Comparison of ENCODE assay signal across 8 cellular contexts in the genomic region with DNA sequence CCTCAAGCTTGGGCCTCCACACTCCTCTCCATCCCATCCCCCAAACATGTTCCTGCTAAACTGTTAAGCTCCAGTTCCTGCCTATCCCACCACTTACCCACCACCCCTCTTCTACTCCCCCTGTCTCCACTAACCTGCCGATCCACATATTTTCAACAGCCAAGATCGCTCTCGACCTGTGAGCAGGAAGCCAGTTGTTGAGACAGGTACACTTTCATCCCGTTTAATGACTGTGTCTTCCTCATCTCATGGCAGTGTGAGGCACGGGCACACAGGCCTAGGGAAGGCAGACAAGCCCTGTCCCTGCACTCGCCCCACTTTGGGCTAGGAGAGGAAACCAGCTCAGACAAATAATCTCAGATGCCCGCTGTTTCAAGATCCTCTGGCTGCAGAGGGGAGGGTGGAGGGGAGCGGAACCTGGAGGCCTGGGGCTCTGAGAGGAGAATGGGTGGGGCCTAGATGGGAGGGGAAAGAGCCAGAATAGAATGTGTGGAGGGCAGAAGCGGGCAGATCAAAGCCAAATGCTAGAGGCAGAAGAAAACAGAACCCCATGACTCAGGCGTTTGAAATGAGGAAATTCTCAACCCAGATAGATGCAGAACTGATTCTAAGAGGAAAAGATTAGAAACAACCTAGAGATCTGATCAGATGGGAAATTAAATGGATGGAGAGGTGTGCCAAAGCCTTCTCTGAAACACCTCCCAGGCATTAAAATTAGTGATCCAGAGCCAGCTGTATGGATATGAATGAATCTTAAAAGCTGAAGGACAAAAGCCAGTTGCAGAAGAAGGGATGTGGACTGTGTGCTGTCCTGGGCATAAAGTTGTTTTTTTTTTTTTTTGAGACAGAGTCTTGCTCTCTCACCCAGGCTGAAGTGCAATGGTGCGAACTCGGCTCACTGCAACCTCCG. TPM values are rescaled to one million over a fixed set of nuclear protein-coding genes. Genes with fewer than 3 reads are reported as not detected.
DNase-seq lines count a peak whose midpoint lies in the region; TF ChIP-seq lines count a peak whose summit lies in the region.

No MANE protein-coding gene starts in this region.

- H3K27me3 ChIP-seq in mesenchymal stem cell (ENCODE audit: control insufficient read depth in 1 of 2, insufficient read depth in 1 of 2, low read length in 2 of 2), result peaks cover 0 to 5% of the 10 kb centered on the region in 2 experiments

- H3K36me3 Mint-ChIP-seq in dendritic cell treated with granulocyte-macrophage colony-stimulating factor and Interleukin-4, amounts not matched to agents 40 ng/mL and 50 ng/mL, for 4 days (ENCODE audit: low read depth), result peaks cover 5% of the 10 kb centered on the region

- no peak overlapping the region for H2BK120ac ChIP-seq in mesenchymal stem cell (ENCODE audit: low read depth, low read length)

- H3K9me3 ChIP-seq in mesenchymal stem cell (ENCODE audit: control insufficient read depth, low read length), result no peaks in the 10 kb centered on the region

- no peaks in the 10 kb centered on the region for H3K27me3 Mint-ChIP-seq in dendritic cell treated with granulocyte-macrophage colony-stimulating factor and Interleukin-4, amounts not matched to agents 40 ng/mL and 50 ng/mL, for 4 days

- peak overlapping the region; percentile 31 for H3K4me3 ChIP-seq in WI38 (ENCODE audit: low read depth, low read length)
- no peak overlapping the region for H3K4me3 ChIP-seq in mesenchymal stem cell (ENCODE audit: insufficient read depth in 1 of 2, low read depth in 1 of 2, low read length in 2 of 2)

- peak overlapping the region; percentile 59 for H2AFZ ChIP-seq in mesenchymal stem cell (ENCODE audit: low read depth, low read length)

- peak overlapping the region; percentile 29 to 65 for H3K18ac ChIP-seq in mesenchymal stem cell (ENCODE audit: low read depth in 1 of 2, low read length in 2 of 2)

- peak; percentile 61 for DNase-seq in activated CD8-positive, alpha-beta memory T cell treated with anti-CD3 and anti-CD28 coated beads for 24 hours
- no peak for DNase-seq in activated CD8-positive, alpha-beta memory T cell treated with anti-CD3 and anti-CD28 coated beads, Interleukin-2, amount 50 U/mL, for 48 hours
- DNase-seq in mesenchymal stem cell, result peak; percentile 82
- peak; percentile 14 for DNase-seq in superior temporal gyrus (ENCODE audit: extremely low spot score)
- DNase-seq in HuH-7.5 (ENCODE audit: low spot score), result no peak
- DNase-seq in NCI-H1105 treated with DMSO at 0.1 percent for 48 hours (lab: John Stamatoyannopoulos, UW), result no peak

- no peak overlapping the region for H3K4me2 ChIP-seq in mesenchymal stem cell (ENCODE audit: low read length, poor library complexity, severe bottlenecking)

- peak overlapping the region in 1 of 2 experiments; percentile 33 for H2BK12ac ChIP-seq in mesenchymal stem cell (ENCODE audit: low read length in 2 of 2)

- H2BK5ac ChIP-seq in mesenchymal stem cell (ENCODE audit: low read depth, low read length, poor library complexity, severe bottlenecking), result no peak overlapping the region

- H3K23ac ChIP-seq in mesenchymal stem cell (ENCODE audit: low read length in 2 of 2), result peak overlapping the region in 1 of 2 experiments; percentile 1

- 12% methylated on average over 13 of the region's 13 CpGs for WGBS in mesenchymal stem cell

- H4K8ac ChIP-seq in mesenchymal stem cell (ENCODE audit: low read length), result peak overlapping the region; percentile 42

- peak overlapping the region; percentile 62 for H3K27ac ChIP-seq in mesenchymal stem cell (ENCODE audit: low read length, poor library complexity, severe bottlenecking)

- H3K4me3 Mint-ChIP-seq in dendritic cell treated with granulocyte-macrophage colony-stimulating factor and Interleukin-4, amounts not matched to agents 40 ng/mL and 50 ng/mL, for 4 days, result peak overlapping the region; percentile 77

- H3K4me1 Mint-ChIP-seq in dendritic cell treated with granulocyte-macrophage colony-stimulating factor and Interleukin-4, amounts not matched to agents 40 ng/mL and 50 ng/mL, for 4 days (ENCODE audit: low read depth), result peaks cover 48% of the 10 kb centered on the region

- H3K79me1 ChIP-seq in mesenchymal stem cell (replicated peaks; ENCODE audit: low read length, poor library complexity, severe bottlenecking), result no peaks in the 10 kb centered on the region

- H3K4ac ChIP-seq in mesenchymal stem cell (ENCODE audit: low read depth in 1 of 2, low read length in 2 of 2), result peak overlapping the region in 1 of 2 experiments; percentile 27

- TF ChIP-seq CTCF in WI38 (IDR thresholded peaks at IDR 0.05; ENCODE audit: low read depth, low read length), result no peak

- peak overlapping the region; percentile 8 for H4K91ac ChIP-seq in mesenchymal stem cell (ENCODE audit: low read length)

- no peak overlapping the region for H3K14ac ChIP-seq in mesenchymal stem cell (ENCODE audit: low read length in 2 of 2)

- no peak overlapping the region for H2AK5ac ChIP-seq in mesenchymal stem cell (ENCODE audit: low read length, severe bottlenecking)

- peaks cover 5% of the 10 kb centered on the region for H3K4me1 ChIP-seq in mesenchymal stem cell (ENCODE audit: control insufficient read depth, insufficient read depth, low read depth, low read length)

- intact Hi-C loops in dendritic cell treated with granulocyte-macrophage colony-stimulating factor and Interleukin-4, amounts not matched to agents 40 ng/mL and 50 ng/mL, for 4 days (cut with micrococcal nuclease), result no loop called here

- peak overlapping the region; percentile 54 for H3K9ac ChIP-seq in mesenchymal stem cell (ENCODE audit: low read length)

- H3K27ac Mint-ChIP-seq in dendritic cell treated with granulocyte-macrophage colony-stimulating factor and Interleukin-4, amounts not matched to agents 40 ng/mL and 50 ng/mL, for 4 days, result peak overlapping the region; percentile 84

- no peak overlapping the region for H2BK15ac ChIP-seq in mesenchymal stem cell (ENCODE audit: low read depth, poor library complexity, severe bottlenecking)

- H3K36me3 ChIP-seq in mesenchymal stem cell (ENCODE audit: control insufficient read depth in 1 of 2, insufficient read depth in 2 of 2, low read depth in 1 of 2, low read length in 2 of 2), result no peaks in the 10 kb centered on the region

- no peaks in the 10 kb centered on the region for H3K9me3 Mint-ChIP-seq in dendritic cell treated with granulocyte-macrophage colony-stimulating factor and Interleukin-4, amounts not matched to agents 40 ng/mL and 50 ng/mL, for 4 days

RNA-seq across cellular contexts. Expression of a gene that starts 16.9 kb away (rescaled TPM):
- polyA plus RNA-seq in mesenchymal stem cell (2013, experiment 1 of 2), result 19.0 TPM
- polyA plus RNA-seq in mesenchymal stem cell (2013, experiment 2 of 2), result 18.5 TPM

RNA-seq across cellular contexts. Expression of a gene that starts 42.9 kb away (rescaled TPM):
- polyA plus RNA-seq in mesenchymal stem cell (2013, experiment 1 of 2), result 91.5 TPM
- 89.9 TPM for polyA plus RNA-seq in mesenchymal stem cell (2013, experiment 2 of 2)

Comparison
In these comparisons a context has a peak if more than half of its experiments do, and no peak if none do; other contexts are left out.
1. DNase-seq: peak in activated CD8-positive, alpha-beta memory T cell treated with anti-CD3 and anti-CD28 coated beads for 24 hours (single experiment), mesenchymal stem cell (single experiment) and superior temporal gyrus (single experiment); none in activated CD8-positive, alpha-beta memory T cell treated with anti-CD3 and anti-CD28 coated beads, Interleukin-2, amount 50 U/mL, for 48 hours (single experiment), HuH-7.5 (single experiment) and NCI-H1105 treated with DMSO at 0.1 percent for 48 hours (single experiment).